ENCODE assay signal across 1 cellular context in the genomic region with DNA sequence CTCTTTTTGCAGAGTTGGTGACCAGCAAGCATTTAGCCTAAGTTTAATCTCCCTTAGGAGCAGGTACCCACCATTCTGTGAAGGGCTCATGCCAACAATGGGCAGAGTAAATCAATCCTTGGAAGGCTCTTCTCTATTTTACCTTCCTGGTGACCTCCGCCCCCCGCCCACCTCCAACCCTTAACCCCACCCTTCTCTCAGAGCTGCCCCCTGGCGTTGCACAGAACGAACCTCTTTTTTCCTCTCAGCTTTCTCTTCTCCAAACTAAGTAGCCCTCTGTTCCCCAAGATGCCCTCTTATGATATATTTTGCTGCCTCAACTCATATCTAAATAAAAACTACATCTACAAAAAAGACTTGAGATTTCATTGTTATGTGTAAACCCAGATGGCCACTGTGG.
TF ChIP-seq lines count a peak whose summit lies in the region.

No MANE protein-coding gene starts in this region.

TF ChIP-seq in GM23338, 12 proteins besides CTCF, POLR2A, EP300 and RAD21:
- TF ChIP-seq REST (IDR thresholded peaks at IDR 0.05; ENCODE audit: unreplicated experiment) (no peak), EZH2 (IDR thresholded peaks at IDR 0.05; ENCODE audit: low read depth, unreplicated experiment) (no peak), POLR2AphosphoS5 (IDR thresholded peaks at IDR 0.05; ENCODE audit: low read depth) (no peak), ZNF331 (CRISPR knock-in tag; IDR thresholded peaks at IDR 0.05; ENCODE audit: low read depth) (no peak), NANOG (IDR thresholded peaks at IDR 0.05; ENCODE audit: borderline replicate concordance) (no peak), STAT1 (IDR thresholded peaks at IDR 0.05; ENCODE audit: unreplicated experiment) (no peak), CREB1 (CRISPR knock-in tag; IDR thresholded peaks at IDR 0.05; ENCODE audit: low read depth) (no peak), ZNF114 (CRISPR knock-in tag; IDR thresholded peaks at IDR 0.05) (no peak), JUNB (IDR thresholded peaks at IDR 0.05; ENCODE audit: unreplicated experiment) (no peak), EZH2phosphoT487 (IDR thresholded peaks at IDR 0.05; ENCODE audit: unreplicated experiment) (no peak)
- TF ChIP-seq, protein P1, sequence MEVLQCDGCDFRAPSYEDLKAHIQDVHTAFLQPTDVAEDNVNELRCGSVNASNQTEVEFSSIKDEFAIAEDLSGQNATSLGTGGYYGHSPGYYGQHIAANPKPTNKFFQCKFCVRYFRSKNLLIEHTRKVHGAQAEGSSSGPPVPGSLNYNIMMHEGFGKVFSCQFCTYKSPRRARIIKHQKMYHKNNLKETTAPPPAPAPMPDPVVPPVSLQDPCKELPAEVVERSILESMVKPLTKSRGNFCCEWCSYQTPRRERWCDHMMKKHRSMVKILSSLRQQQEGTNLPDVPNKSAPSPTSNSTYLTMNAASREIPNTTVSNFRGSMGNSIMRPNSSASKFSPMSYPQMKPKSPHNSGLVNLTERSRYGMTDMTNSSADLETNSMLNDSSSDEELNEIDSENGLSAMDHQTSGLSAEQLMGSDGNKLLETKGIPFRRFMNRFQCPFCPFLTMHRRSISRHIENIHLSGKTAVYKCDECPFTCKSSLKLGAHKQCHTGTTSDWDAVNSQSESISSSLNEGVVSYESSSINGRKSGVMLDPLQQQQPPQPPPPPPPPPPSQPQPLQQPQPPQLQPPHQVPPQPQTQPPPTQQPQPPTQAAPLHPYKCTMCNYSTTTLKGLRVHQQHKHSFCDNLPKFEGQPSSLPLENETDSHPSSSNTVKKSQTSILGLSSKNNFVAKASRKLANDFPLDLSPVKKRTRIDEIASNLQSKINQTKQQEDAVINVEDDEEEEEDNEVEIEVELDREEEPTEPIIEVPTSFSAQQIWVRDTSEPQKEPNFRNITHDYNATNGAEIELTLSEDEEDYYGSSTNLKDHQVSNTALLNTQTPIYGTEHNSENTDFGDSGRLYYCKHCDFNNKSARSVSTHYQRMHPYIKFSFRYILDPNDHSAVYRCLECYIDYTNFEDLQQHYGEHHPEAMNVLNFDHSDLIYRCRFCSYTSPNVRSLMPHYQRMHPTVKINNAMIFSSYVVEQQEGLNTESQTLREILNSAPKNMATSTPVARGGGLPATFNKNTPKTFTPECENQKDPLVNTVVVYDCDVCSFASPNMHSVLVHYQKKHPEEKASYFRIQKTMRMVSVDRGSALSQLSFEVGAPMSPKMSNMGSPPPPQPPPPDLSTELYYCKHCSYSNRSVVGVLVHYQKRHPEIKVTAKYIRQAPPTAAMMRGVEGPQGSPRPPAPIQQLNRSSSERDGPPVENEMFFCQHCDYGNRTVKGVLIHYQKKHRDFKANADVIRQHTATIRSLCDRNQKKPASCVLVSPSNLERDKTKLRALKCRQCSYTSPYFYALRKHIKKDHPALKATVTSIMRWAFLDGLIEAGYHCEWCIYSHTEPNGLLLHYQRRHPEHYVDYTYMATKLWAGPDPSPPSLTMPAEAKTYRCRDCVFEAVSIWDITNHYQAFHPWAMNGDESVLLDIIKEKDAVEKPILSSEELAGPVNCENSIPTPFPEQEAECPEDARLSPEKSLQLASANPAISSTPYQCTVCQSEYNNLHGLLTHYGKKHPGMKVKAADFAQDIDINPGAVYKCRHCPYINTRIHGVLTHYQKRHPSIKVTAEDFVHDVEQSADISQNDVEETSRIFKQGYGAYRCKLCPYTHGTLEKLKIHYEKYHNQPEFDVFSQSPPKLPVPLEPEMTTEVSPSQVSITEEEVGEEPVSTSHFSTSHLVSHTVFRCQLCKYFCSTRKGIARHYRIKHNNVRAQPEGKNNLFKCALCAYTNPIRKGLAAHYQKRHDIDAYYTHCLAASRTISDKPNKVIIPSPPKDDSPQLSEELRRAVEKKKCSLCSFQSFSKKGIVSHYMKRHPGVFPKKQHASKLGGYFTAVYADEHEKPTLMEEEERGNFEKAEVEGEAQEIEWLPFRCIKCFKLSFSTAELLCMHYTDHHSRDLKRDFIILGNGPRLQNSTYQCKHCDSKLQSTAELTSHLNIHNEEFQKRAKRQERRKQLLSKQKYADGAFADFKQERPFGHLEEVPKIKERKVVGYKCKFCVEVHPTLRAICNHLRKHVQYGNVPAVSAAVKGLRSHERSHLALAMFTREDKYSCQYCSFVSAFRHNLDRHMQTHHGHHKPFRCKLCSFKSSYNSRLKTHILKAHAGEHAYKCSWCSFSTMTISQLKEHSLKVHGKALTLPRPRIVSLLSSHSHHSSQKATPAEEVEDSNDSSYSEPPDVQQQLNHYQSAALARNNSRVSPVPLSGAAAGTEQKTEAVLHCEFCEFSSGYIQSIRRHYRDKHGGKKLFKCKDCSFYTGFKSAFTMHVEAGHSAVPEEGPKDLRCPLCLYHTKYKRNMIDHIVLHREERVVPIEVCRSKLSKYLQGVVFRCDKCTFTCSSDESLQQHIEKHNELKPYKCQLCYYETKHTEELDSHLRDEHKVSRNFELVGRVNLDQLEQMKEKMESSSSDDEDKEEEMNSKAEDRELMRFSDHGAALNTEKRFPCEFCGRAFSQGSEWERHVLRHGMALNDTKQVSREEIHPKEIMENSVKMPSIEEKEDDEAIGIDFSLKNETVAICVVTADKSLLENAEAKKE (CRISPR knock-in tag; IDR thresholded peaks at IDR 0.05), result no peak
- TF ChIP-seq, protein P2, sequence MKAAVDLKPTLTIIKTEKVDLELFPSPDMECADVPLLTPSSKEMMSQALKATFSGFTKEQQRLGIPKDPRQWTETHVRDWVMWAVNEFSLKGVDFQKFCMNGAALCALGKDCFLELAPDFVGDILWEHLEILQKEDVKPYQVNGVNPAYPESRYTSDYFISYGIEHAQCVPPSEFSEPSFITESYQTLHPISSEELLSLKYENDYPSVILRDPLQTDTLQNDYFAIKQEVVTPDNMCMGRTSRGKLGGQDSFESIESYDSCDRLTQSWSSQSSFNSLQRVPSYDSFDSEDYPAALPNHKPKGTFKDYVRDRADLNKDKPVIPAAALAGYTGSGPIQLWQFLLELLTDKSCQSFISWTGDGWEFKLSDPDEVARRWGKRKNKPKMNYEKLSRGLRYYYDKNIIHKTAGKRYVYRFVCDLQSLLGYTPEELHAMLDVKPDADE (IDR thresholded peaks at IDR 0.05), result no peak
